In the genomic region with DNA sequence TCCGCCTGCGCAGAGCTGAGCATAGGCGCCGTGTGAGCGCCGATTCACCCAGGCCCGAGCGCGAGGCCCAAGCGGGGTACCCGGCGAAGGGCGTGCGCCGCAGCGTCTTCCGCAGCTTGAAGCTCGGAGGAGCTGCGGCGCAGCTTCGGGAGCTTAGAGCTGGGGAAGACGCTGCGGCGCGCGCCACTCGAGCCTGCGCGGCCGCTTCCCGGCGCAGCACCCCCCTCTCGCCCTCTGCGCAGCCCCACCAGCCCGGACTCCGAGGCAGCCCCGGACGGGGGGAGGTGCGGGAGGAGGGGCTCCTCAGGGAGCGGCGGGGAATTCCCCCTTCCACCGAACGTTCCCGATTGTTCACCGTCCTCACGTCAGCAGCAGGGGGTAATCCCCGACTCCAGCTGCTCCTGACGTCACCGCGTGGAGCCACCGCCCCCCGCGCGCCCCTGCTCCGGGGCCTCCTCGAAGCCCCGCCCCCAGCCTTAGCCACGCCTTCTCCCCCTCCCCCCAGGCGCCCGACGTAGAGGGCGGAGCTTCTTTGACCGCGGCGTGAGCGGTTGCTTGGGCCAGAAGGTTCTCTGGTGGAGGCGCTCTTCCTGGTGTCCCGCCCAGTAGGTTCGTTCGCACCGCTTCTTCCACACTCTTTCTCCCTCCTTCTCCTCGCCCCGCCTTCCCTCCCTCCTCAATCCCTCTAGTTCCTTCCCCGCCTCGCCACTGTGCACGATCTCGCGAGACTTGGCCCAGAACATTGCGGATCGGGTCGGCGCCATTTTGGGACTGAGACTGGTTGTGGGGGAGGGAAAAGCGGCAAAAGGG, we compare ENCODE assay signal across 8 cellular contexts. TPM values are rescaled to one million over a fixed set of nuclear protein-coding genes. Genes with fewer than 3 reads are reported as not detected.
DNase-seq lines count a peak whose midpoint lies in the region; ATAC-seq and TF ChIP-seq lines count a peak whose summit lies in the region.

A gene with protein sequence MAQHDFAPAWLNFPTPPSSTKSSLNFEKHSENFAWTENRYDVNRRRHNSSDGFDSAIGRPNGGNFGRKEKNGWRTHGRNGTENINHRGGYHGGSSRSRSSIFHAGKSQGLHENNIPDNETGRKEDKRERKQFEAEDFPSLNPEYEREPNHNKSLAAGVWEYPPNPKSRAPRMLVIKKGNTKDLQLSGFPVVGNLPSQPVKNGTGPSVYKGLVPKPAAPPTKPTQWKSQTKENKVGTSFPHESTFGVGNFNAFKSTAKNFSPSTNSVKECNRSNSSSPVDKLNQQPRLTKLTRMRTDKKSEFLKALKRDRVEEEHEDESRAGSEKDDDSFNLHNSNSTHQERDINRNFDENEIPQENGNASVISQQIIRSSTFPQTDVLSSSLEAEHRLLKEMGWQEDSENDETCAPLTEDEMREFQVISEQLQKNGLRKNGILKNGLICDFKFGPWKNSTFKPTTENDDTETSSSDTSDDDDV (plus strand): TSS at position 742 of the 810 bp plus-strand sequence. CDS start 40,072 bp downstream, outside the sequence.

- intact Hi-C loops in PC-9 (cut with micrococcal nuclease; ENCODE audit: unreplicated experiment), result loop anchor here (1.0 to 2.0 kb wide), 2 partner anchors 43 to 264 kb away; partner anchors contain the start of gene SETD9

- no peaks in the 10 kb centered on the region for H3K27me3 ChIP-seq in PC-9 (ENCODE audit: insufficient read depth, low read depth)
- no peaks in the 10 kb centered on the region for H3K27me3 ChIP-seq in mucosa of rectum (ENCODE audit: control insufficient read depth in 2 of 2, insufficient read depth in 2 of 2, low read length in 2 of 2)

- ATAC-seq in GM21619 (IDR thresholded peaks at IDR 0.05; ENCODE audit: unreplicated experiment), result peak; percentile 67

- BruUV-seq in PC-9 (replicated peaks; lab: Mats Ljungman, UMichigan), result no TSS peak

- H3K36me3 ChIP-seq in PC-9 (ENCODE audit: low read depth) (peaks cover 23% of the 10 kb centered on the region), mucosa of rectum (ENCODE audit: control insufficient read depth in 2 of 2, insufficient read depth in 2 of 2, low read length in 2 of 2) (no peaks in the 10 kb centered on the region)

- H3K79me2 ChIP-seq in PC-9 (ENCODE audit: low read depth), result peaks cover 46% of the 10 kb centered on the region

- H3K9ac ChIP-seq in mucosa of rectum (ENCODE audit: low read depth in 1 of 2, low read length in 2 of 2), result peak within 1 kb of the TSS; percentile 98 to 100

- no peak for TF ChIP-seq CTCF in PC-9 (conservative IDR thresholded peaks at IDR 0.05)
- no peak for TF ChIP-seq CTCF in epithelial cell of proximal tubule (conservative IDR thresholded peaks at IDR 0.05; ENCODE audit: low read depth, low read length)

- H4K20me1 ChIP-seq in PC-9 (ENCODE audit: insufficient read depth), result peaks cover 33% of the 10 kb centered on the region

- H3K4me1 ChIP-seq in PC-9 (replicated peaks; ENCODE audit: insufficient read depth) (peaks cover 32% of the 10 kb centered on the region), mucosa of rectum (ENCODE audit: control insufficient read depth in 2 of 2, insufficient read depth in 2 of 2, low read length in 2 of 2) (peaks cover 18 to 22% of the 10 kb centered on the region in 2 donors)

- peaks cover 40% of the 10 kb centered on the region for H3F3A ChIP-seq in PC-9 (ENCODE audit: insufficient read depth, low read depth)

- DNase-seq in DMS153 (lab: John Stamatoyannopoulos, UW) (peak; percentile 92), PC-9 (peak; percentile 95 to 97), epithelial cell of proximal tubule (ENCODE audit: low read depth) (peak; percentile 88)
- peak; percentile 97 for DNase-seq in Jurkat, Clone E6-1 (ENCODE audit: low read depth, low spot score)
- DNase-seq in activated T-cell treated with anti-CD3 and anti-CD28 coated beads, Interleukin-2, amount 50 U/mL, for 1 hour, result peak; percentile 99
- DNase-seq in stimulated activated CD8-positive, alpha-beta memory T cell treated with anti-CD3 and anti-CD28 coated beads, Interleukin-4, amount 100 ng/mL, for 48 hours, result peak; percentile 97

- POLR2A ChIA-PET in PC-9 (lab: Charles Lee; ENCODE audit: unreplicated experiment), result interaction anchor here (0.6 to 0.9 kb wide), 8 partner anchors 19 to 845 kb away, joined by 3 to 21 read pairs (median 4); no protein-coding TSS in a partner anchor

- H2AFZ ChIP-seq in PC-9, result peak within 1 kb of the TSS; percentile 84

- CTCF ChIA-PET in PC-9 (lab: Charles Lee), result interaction anchor here (0.6 kb wide), 3 partner anchors 43 to 328 kb away, joined by 4 to 12 read pairs (median 5); no protein-coding TSS in a partner anchor

- H3K27ac ChIP-seq in PC-9 (peak within 1 kb of the TSS; percentile 98), mucosa of rectum (ENCODE audit: low read depth in 2 of 2, low read length in 2 of 2) (peak within 1 kb of the TSS; percentile 100)

- peak within 1 kb of the TSS; percentile 91 for H3K4me2 ChIP-seq in PC-9

- no peaks in the 10 kb centered on the region for H3K9me2 ChIP-seq in PC-9 (ENCODE audit: insufficient read depth)

- H3K9me3 ChIP-seq in PC-9 (ENCODE audit: insufficient read depth, low read depth) (no peaks in the 10 kb centered on the region), mucosa of rectum (ENCODE audit: control insufficient read depth in 2 of 2, low read length in 2 of 2) (no peaks in the 10 kb centered on the region)

- H3K4me3 ChIP-seq in Jurkat, Clone E6-1 (ENCODE audit: low read length), result peak within 1 kb of the TSS; percentile 90
- H3K4me3 ChIP-seq in PC-9, result peak within 1 kb of the TSS; percentile 76
- H3K4me3 ChIP-seq in epithelial cell of proximal tubule (ENCODE audit: low read depth, low read length), result peak within 1 kb of the TSS; percentile 99
- H3K4me3 ChIP-seq in mucosa of rectum (ENCODE audit: low read length in 2 of 2), result peak within 1 kb of the TSS; percentile 92

RNA-seq across cellular contexts. Expression of the gene that starts here (rescaled TPM):
- polyA plus RNA-seq in Jurkat, Clone E6-1 (2012; ENCODE audit: insufficient read depth, insufficient read length), result 53.3 TPM
- total RNA-seq in PC-9 (2021) (62.4 and 75.0 TPM in 2 replicates), epithelial cell of proximal tubule (36.5 and 41.1 TPM in 2 replicates)

Comparison
In these comparisons a context has a peak if more than half of its experiments do, and no peak if none do; other contexts are left out.
1. Peak in every context shown above with its lines: DNase-seq, ATAC-seq, H3K4me3 ChIP-seq and H3K27ac ChIP-seq.